In genomic region chr3:55935241-55935640, GRCh38 we compare ENCODE assay signal across 25 cellular contexts.
DNase-seq lines count a peak whose midpoint lies in the region; ATAC-seq, FAIRE-seq and TF ChIP-seq lines count a peak whose summit lies in the region.
"Had no signal": no experiment of that assay in that cellular context is flagged by ENCODE, and none has a peak within 500 bp of the region (broad histone marks: within the 10 kb centered on the region; RNA-seq: fewer than 3 reads in every experiment).

No MANE protein-coding gene starts in this region.

- 84 to 92% methylated on average over 4 of the region's 4 CpGs for WGBS in heart right ventricle, 2 donors

- no peak for TF ChIP-seq CTCF in left lung (IDR thresholded peaks at IDR 0.05)
- TF ChIP-seq CTCF in heart right ventricle (IDR thresholded peaks at IDR 0.05): no peak

- H3K27ac ChIP-seq in left lung: no peak overlapping the region
- H3K27ac ChIP-seq in heart right ventricle: no peak overlapping the region
- H3K27ac ChIP-seq: dorsolateral prefrontal cortex, prostate gland, WERI-Rb-1 had no signal

- no peaks in the 10 kb centered on the region for H3K9me3 ChIP-seq in left lung
- peaks cover 0 to 4% (median 0%) of the 10 kb centered on the region in 11 donors for H3K9me3 ChIP-seq in heart right ventricle
- H3K9me3 ChIP-seq: prostate gland had no signal

- peak; percentile 37 for DNase-seq in NCI-H128 (lab: John Stamatoyannopoulos, UW; ENCODE audit: unreplicated experiment)
- DNase-seq in NCI-H2107 treated with DMSO at 0.1 percent for 48 hours (lab: John Stamatoyannopoulos, UW; ENCODE audit: unreplicated experiment): peak; percentile 85
- peak; percentile 90 for DNase-seq in NCI-H748 (lab: John Stamatoyannopoulos, UW; ENCODE audit: unreplicated experiment)
- no peak for DNase-seq in left lung
- DNase-seq in activated naive CD4-positive, alpha-beta T cell treated with Interleukin-2 at 50 U/mL for 16 hours: no peak
- no peak for DNase-seq in heart right ventricle
- DNase-seq in HTR-8/SVneo (ENCODE audit: insufficient read length, low spot score): no peak
- DNase-seq: activated CD4-positive, alpha-beta T cell treated with anti-CD3 and anti-CD28 coated beads, Interleukin-2, amount 10 ng/mL, durations not matched to agents 24 days and 14 days; activated CD8-positive, alpha-beta memory T cell treated with anti-CD3 and anti-CD28 coated beads, Interleukin-2, amount 10 ng/mL, durations not matched to agents 7 days and 5 days; activated naive CD4-positive, alpha-beta T cell treated with anti-CD3 and anti-CD28 coated beads, Interleukin-2, amount 50 U/mL, for 16 hours; activated T-cell treated with anti-CD3 and anti-CD28 coated beads, Interleukin-2, amount 50 U/mL, for 72 hours; Calu3; mammary epithelial cell; NCI-H1694; NCI-H526 treated with DMSO at 0.1 percent for 48 hours; stimulated activated CD4-positive, alpha-beta T cell treated with anti-CD3 and anti-CD28 coated beads, Interleukin-15, amount 100 ng/mL, for 24 hours; T-helper 9 cell; WERI-Rb-1 had no signal

- H3K36me3 ChIP-seq in left lung (no peaks in the 10 kb centered on the region), heart right ventricle (no peaks in the 10 kb centered on the region)
- H3K36me3 ChIP-seq: prostate gland, WERI-Rb-1 had no signal

- no peaks in the 10 kb centered on the region for H3K4me1 ChIP-seq in left lung
- H3K4me1 ChIP-seq in heart right ventricle: no peaks in the 10 kb centered on the region
- H3K4me1 ChIP-seq: prostate gland had no signal

- FAIRE-seq in HTR-8/SVneo (lab: Jason Lieb, UNC): no peak
- FAIRE-seq: endothelial cell of umbilical vein, GM12892 had no signal

- intact Hi-C loops in left lung (cut with DNase I) (no loop called here), heart right ventricle (cut with DNase I) (no loop called here)

- no peaks in the 10 kb centered on the region for H3K27me3 ChIP-seq in left lung
- peaks cover 0 to 4% (median 0%) of the 10 kb centered on the region in 7 donors for H3K27me3 ChIP-seq in heart right ventricle
- H3K27me3 ChIP-seq: dorsolateral prefrontal cortex had no signal

- H3K4me3 ChIP-seq in left lung (no peak overlapping the region), heart right ventricle (no peak overlapping the region)
- H3K4me3 ChIP-seq: dorsolateral prefrontal cortex, prostate gland had no signal

- peak; percentile 52 for ATAC-seq in left lung
- ATAC-seq in HG02623 (IDR thresholded peaks at IDR 0.05; ENCODE audit: unreplicated experiment): no peak
- no peak for ATAC-seq in heart right ventricle
- ATAC-seq: activated CD8-positive, alpha-beta memory T cell treated with anti-CD3 and anti-CD28 coated beads, Interleukin-2, amount 10 ng/mL, durations not matched to agents 7 days and 5 days; activated T-cell treated with anti-CD3 and anti-CD28 coated beads, Interleukin-2, amount 50 U/mL, for 72 hours; HCT116; SK-N-SH treated with all-trans-retinoic acid at 6 μM for 48 hours had no signal

Comparison
In these comparisons a context has a peak if more than half of its experiments do, and no peak if none do; other contexts are left out.
1. DNase-seq: peak in NCI-H128 (single experiment), NCI-H2107 treated with DMSO at 0.1 percent for 48 hours (single experiment) and NCI-H748 (single experiment); none in left lung (0 of 2), activated naive CD4-positive, alpha-beta T cell treated with Interleukin-2 at 50 U/mL for 16 hours (single experiment), heart right ventricle (0 of 2) and HTR-8/SVneo (single experiment).